ENCODE assay signal across 1 cellular context in genomic region chr15:89381888-89382287, GRCh38.
TF ChIP-seq lines count a peak whose summit lies in the region.

No MANE protein-coding gene starts in this region.

TF ChIP-seq in GM23338, 12 proteins besides CTCF, POLR2A, EP300 and RAD21 (continued from another document):
- TF ChIP-seq ZNF462 (CRISPR knock-in tag; IDR thresholded peaks at IDR 0.05) (no peak), NANOG (IDR thresholded peaks at IDR 0.05; ENCODE audit: borderline replicate concordance) (no peak), EZH2 (IDR thresholded peaks at IDR 0.05; ENCODE audit: low read depth, unreplicated experiment) (peak; percentile 40), ZNF114 (CRISPR knock-in tag; IDR thresholded peaks at IDR 0.05) (no peak), ZNF331 (CRISPR knock-in tag; IDR thresholded peaks at IDR 0.05; ENCODE audit: low read depth) (no peak), POLR2AphosphoS5 (IDR thresholded peaks at IDR 0.05; ENCODE audit: low read depth) (no peak)
